In genomic region chr7:112510032-112510742, GRCh38 we compare ENCODE assay signal across 8 cellular contexts. TPM values are rescaled to one million over a fixed set of nuclear protein-coding genes. Genes with fewer than 3 reads are reported as not detected.
DNase-seq lines count a peak whose midpoint lies in the region; ATAC-seq, FAIRE-seq and TF ChIP-seq lines count a peak whose summit lies in the region.

No MANE protein-coding gene starts in this region.

- ATAC-seq in GM21447 (IDR thresholded peaks at IDR 0.05; ENCODE audit: unreplicated experiment): peak; percentile 73

- FAIRE-seq in kidney (lab: Jason Lieb, UNC): no peak

- H3K36me3 ChIP-seq in kidney (ENCODE audit: control insufficient read depth in 1 of 2, insufficient read depth in 2 of 2, low read length in 2 of 2) (no peaks in the 10 kb centered on the region), H7 (replicated peaks; ENCODE audit: control insufficient read depth, insufficient read depth, low read length) (no peaks in the 10 kb centered on the region), SJCRH30 (no peaks in the 10 kb centered on the region)

- H3K4me1 ChIP-seq in kidney (ENCODE audit: control insufficient read depth in 1 of 2, insufficient read depth in 1 of 2, low read depth in 1 of 2, low read length in 2 of 2) (no peaks in the 10 kb centered on the region), SJCRH30 (peaks cover 8% of the 10 kb centered on the region; the same call in 1 of the 2 replicates)

- no peak overlapping the region for H3K27ac ChIP-seq in kidney (ENCODE audit: low read depth in 2 of 2, low read length in 2 of 2)
- no peak overlapping the region for H3K27ac ChIP-seq in SJCRH30

- DNase-seq in EL (peak; percentile 64), NOMO-1 treated with DMSO at 0.1 percent for 48 hours (lab: John Stamatoyannopoulos, UW; ENCODE audit: unreplicated experiment) (peak; percentile 49), fibroblast of villous mesenchyme (ENCODE audit: low read depth) (peak; percentile 49), kidney (no peak), H7 (no peak), NCI-H1105 treated with DMSO at 0.1 percent for 48 hours (lab: John Stamatoyannopoulos, UW) (no peak), SJCRH30 (no peak)

- H3K9me3 ChIP-seq in kidney (ENCODE audit: control insufficient read depth in 1 of 2, low read length in 2 of 2): no peaks in the 10 kb centered on the region
- H3K9me3 ChIP-seq in SJCRH30 (replicated peaks): no peaks in the 10 kb centered on the region

- TF ChIP-seq CTCF in fibroblast of villous mesenchyme (IDR thresholded peaks at IDR 0.05; ENCODE audit: insufficient read depth, low read depth, low read length): no peak
- no peak for TF ChIP-seq CTCF in kidney (IDR thresholded peaks at IDR 0.05; ENCODE audit: borderline replicate concordance, extremely low read depth, insufficient read depth)

- intact Hi-C loops in kidney (cut with DNase I): no loop called here

- no peak overlapping the region for H3K9ac ChIP-seq in kidney (ENCODE audit: low read length in 2 of 2)

- no peaks in the 10 kb centered on the region; the same call in 1 of the 2 replicates for H3K27me3 ChIP-seq in H7 (ENCODE audit: control insufficient read depth, insufficient read depth, low read length)
- no peaks in the 10 kb centered on the region for H3K27me3 ChIP-seq in SJCRH30

- H3K4me3 ChIP-seq in fibroblast of villous mesenchyme (ENCODE audit: low read depth, low read length) (no peak overlapping the region), kidney (ENCODE audit: low read length in 2 of 2) (no peak overlapping the region), H7 (ENCODE audit: insufficient read depth, low read depth, low read length) (no peak overlapping the region), SJCRH30 (no peak overlapping the region)

RNA-seq across cellular contexts. Expression of gene LSMEM1, which starts 29.4 kb away (rescaled TPM):
- total RNA-seq in fibroblast of villous mesenchyme (0.32 and 0.43 TPM in 2 replicates), kidney (2.1 TPM)
- 1.8 TPM for polyA plus RNA-seq in kidney (ENCODE audit: insufficient read depth, low read depth, low replicate concordance)
- total RNA-seq in H7 (2014; rRNA removed; shearing (Covaris generic)): 0.18 and 0.87 TPM in 2 replicates
- 0.30 and 0.51 TPM in 2 replicates for total RNA-seq in SJCRH30 (2014; rRNA removed; shearing (Covaris generic))

RNA-seq across cellular contexts. Expression of gene IFRD1, which starts 59.9 kb away (rescaled TPM):
- 55.7 and 62.2 TPM in 2 replicates for total RNA-seq in fibroblast of villous mesenchyme
- total RNA-seq in kidney: 31.5 TPM
- 24.1 TPM for polyA plus RNA-seq in kidney (ENCODE audit: insufficient read depth, low read depth, low replicate concordance)
- 54.1 and 65.1 TPM in 2 replicates for total RNA-seq in H7 (2014; rRNA removed; shearing (Covaris generic))
- total RNA-seq in SJCRH30 (2014; rRNA removed; shearing (Covaris generic)): 45.0 and 55.9 TPM in 2 replicates

Comparison
In these comparisons a context has a peak if more than half of its experiments do, and no peak if none do; other contexts are left out.
1. DNase-seq: peak in EL (single experiment), NOMO-1 treated with DMSO at 0.1 percent for 48 hours (single experiment) and fibroblast of villous mesenchyme (single experiment); none in kidney (single experiment), H7 (single experiment), NCI-H1105 treated with DMSO at 0.1 percent for 48 hours (single experiment) and SJCRH30 (0 of 2).